In the genomic region with DNA sequence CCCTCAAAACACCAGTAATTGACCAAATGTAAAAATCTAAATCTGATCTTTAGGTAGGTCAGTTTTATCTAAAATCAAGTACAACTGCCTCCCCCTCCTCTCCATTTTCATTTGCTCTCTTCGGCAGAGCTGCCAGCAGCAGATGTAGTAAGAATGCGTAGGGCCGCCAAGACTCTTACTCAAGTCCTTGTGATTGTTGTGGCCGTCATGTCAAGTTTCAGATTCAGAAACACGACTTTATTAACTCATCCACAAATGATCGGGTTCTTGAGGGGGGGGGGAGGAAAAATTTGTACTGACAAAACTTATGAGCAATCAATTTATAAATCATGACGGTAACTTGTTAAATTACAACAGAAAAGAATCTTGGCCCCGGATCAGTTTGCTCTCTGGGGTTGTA, we compare ENCODE assay signal across 22 cellular contexts.
"Had no signal": no experiment of that assay in that cellular context is flagged by ENCODE, and none has a peak within 500 bp of the region (broad histone marks: within the 10 kb centered on the region; RNA-seq: fewer than 3 reads in every experiment).

No MANE protein-coding gene starts in this region.

- H3K9ac ChIP-seq: KMS-11 had no signal

- H3K9me3 ChIP-seq: SJSA1 had no signal

- H3K4me3 ChIP-seq: SJSA1, SK-N-MC had no signal

- H3K27ac ChIP-seq: KMS-11, SJSA1, SK-N-MC had no signal

- H3K4me2 ChIP-seq: KMS-11 had no signal

- H3K27me3 ChIP-seq: SJSA1 had no signal

- H3K36me3 ChIP-seq: SJSA1 had no signal

- ATAC-seq: HepG2 had no signal

- DNase-seq: IMR-90, Kasumi-1, MM.1S, NCI-H1092 treated with DMSO at 0.1 percent for 48 hours, NCI-H1436, NCI-H187, NCI-H2029, NCI-H2081 treated with DMSO at 0.1 percent for 48 hours, NCI-H2171, NCI-H226, NCI-H510A, NCI-H524 treated with DMSO at 0.1 percent for 48 hours, NCI-H69, NCI-H774, Right ventricle myocardium superior, RPMI8226, SIG-M5, SW 1271 had no signal
